ENCODE assay signal across 8 cellular contexts in the genomic region with DNA sequence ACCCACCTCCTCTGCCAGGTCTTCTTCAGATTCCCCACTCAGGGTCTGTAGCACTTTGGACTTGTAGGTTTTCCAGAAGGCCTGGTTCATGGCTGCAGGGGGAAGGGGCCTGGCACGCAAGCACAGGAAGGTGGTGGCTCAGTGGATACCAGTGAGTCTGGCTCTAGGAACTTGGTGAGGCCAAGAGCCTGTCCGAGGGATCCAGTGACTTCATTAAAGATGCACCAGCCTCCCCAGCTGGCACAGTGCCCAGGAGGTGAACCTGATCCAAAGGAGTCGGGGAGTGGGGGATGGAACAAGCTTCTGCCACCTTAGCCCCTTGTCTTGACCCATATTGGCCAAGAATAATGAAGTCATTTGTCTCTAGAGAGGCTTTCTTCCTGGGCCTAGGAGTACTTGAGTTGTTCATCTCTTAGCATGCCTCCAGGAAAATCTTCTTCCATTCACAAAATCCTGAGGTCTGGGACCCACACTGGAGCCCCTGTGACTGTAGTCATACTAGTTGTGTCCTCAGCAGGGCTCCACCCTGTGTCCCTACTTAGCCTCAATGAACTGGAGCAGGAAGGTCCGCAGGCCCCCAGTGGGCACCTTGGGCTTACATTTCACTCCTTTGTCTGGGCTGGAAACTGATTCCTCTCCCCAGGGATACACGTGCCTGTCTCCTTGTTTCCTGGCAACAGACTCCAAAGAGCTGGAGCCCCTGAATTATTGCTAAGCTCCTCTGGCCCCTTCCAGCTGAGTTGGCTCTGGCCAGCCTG. TPM values are rescaled to one million over a fixed set of nuclear protein-coding genes. Genes with fewer than 3 reads are reported as not detected.
A peak's percentile ranks its signal among the peaks of the same experiment; 100 is the strongest.
DNase-seq lines count a peak whose midpoint lies in the region; ATAC-seq and TF ChIP-seq lines count a peak whose summit lies in the region.

A gene (minus strand): TSS at position 554 of the 758 bp plus-strand sequence. CDS start 464 bp downstream, at position 90.

- H3K9me2 ChIP-seq in neural cell (ENCODE audit: insufficient read depth, low read length): no peaks in the 10 kb centered on the region

- no peaks in the 10 kb centered on the region for H3F3A ChIP-seq in neural cell (ENCODE audit: insufficient read depth, low read length, poor library complexity, severe bottlenecking)

- no peaks in the 10 kb centered on the region for H3K27me3 ChIP-seq in HAP-1 (ENCODE audit: low read depth)
- no peaks in the 10 kb centered on the region for H3K27me3 ChIP-seq in effector memory CD4-positive, alpha-beta T cell (replicated peaks; ENCODE audit: control insufficient read depth, insufficient read depth, low read length, poor library complexity, severe bottlenecking)
- H3K27me3 ChIP-seq in neural cell (ENCODE audit: insufficient read depth, low read depth, low read length): peaks cover 4% of the 10 kb centered on the region

- H3K9me3 ChIP-seq in HAP-1 (no peaks in the 10 kb centered on the region), neural cell (ENCODE audit: low read length) (no peaks in the 10 kb centered on the region)
- H3K9me3 ChIP-seq in effector memory CD4-positive, alpha-beta T cell (ENCODE audit: control insufficient read depth, low read length): no peaks in the 10 kb centered on the region

- no peak for TF ChIP-seq RAD21 in neural cell (conservative IDR thresholded peaks at IDR 0.05)

- H4K20me1 ChIP-seq in neural cell (ENCODE audit: insufficient read depth): no peaks in the 10 kb centered on the region

- no peak for TF ChIP-seq EP300 in neural cell (conservative IDR thresholded peaks at IDR 0.05; ENCODE audit: poor library complexity, severe bottlenecking)

- DNase-seq in HAP-1 (ENCODE audit: low spot score in 2 of 2) (peak; percentile 29 to 61), NCI-H524 (lab: John Stamatoyannopoulos, UW) (peak; percentile 55 to 80), NCI-H2029 (lab: John Stamatoyannopoulos, UW) (no peak), inferior parietal cortex (ENCODE audit: extremely low spot score) (no peak)
- no peak for DNase-seq in effector memory CD4-positive, alpha-beta T cell

- H3K36me3 ChIP-seq in HAP-1 (replicated peaks): peaks cover 16% of the 10 kb centered on the region
- H3K36me3 ChIP-seq in effector memory CD4-positive, alpha-beta T cell (ENCODE audit: control insufficient read depth, insufficient read depth, low read length): no peaks in the 10 kb centered on the region
- no peaks in the 10 kb centered on the region for H3K36me3 ChIP-seq in neural cell (ENCODE audit: insufficient read depth, low read length)

- H3K4me3 ChIP-seq in HAP-1 (peak within 1 kb of the TSS; percentile 98), neural cell (ENCODE audit: low read length) (peak within 1 kb of the TSS; percentile 94)
- peak within 1 kb of the TSS; percentile 92 for H3K4me3 ChIP-seq in effector memory CD4-positive, alpha-beta T cell (ENCODE audit: insufficient read depth, low read depth, low read length, poor library complexity, severe bottlenecking)

- H3K27ac ChIP-seq in effector memory CD4-positive, alpha-beta T cell (ENCODE audit: insufficient read depth, low read length, poor library complexity, severe bottlenecking): peak within 1 kb of the TSS; percentile 74
- H3K27ac ChIP-seq in neural cell (ENCODE audit: low read length): peak within 1 kb of the TSS; percentile 35

- peak within 1 kb of the TSS; percentile 82 for H3K4me2 ChIP-seq in neural cell (ENCODE audit: low read length)

- ATAC-seq in HG02981 (IDR thresholded peaks at IDR 0.05; ENCODE audit: unreplicated experiment) (no peak), GM18520 (IDR thresholded peaks at IDR 0.05; ENCODE audit: unreplicated experiment) (no peak)

- no peaks in the 10 kb centered on the region for H3K79me2 ChIP-seq in neural cell (replicated peaks; ENCODE audit: insufficient read depth, low read length)

- TF ChIP-seq CTCF in neural cell (IDR thresholded peaks at IDR 0.05; ENCODE audit: poor library complexity, severe bottlenecking): no peak

- in situ Hi-C loops in HAP-1 (cut with MboI; ENCODE audit: low sequenced_read_pairs): no loop called here

- H3K4me1 ChIP-seq in HAP-1: peaks cover 26% of the 10 kb centered on the region
- peaks cover 13% of the 10 kb centered on the region for H3K4me1 ChIP-seq in effector memory CD4-positive, alpha-beta T cell (ENCODE audit: control insufficient read depth, insufficient read depth, low read length, poor library complexity, severe bottlenecking)

- H2AFZ ChIP-seq in neural cell (ENCODE audit: low read depth, low read length): peak within 1 kb of the TSS; percentile 95

- H3K9ac ChIP-seq in neural cell (ENCODE audit: low read length): peak within 1 kb of the TSS; percentile 85

TF ChIP-seq in neural cell, 6 proteins besides CTCF, POLR2A, EP300 and RAD21:
- TF ChIP-seq POLR2AphosphoS5 (IDR thresholded peaks at IDR 0.05): no peak
- TF ChIP-seq, protein P1, sequence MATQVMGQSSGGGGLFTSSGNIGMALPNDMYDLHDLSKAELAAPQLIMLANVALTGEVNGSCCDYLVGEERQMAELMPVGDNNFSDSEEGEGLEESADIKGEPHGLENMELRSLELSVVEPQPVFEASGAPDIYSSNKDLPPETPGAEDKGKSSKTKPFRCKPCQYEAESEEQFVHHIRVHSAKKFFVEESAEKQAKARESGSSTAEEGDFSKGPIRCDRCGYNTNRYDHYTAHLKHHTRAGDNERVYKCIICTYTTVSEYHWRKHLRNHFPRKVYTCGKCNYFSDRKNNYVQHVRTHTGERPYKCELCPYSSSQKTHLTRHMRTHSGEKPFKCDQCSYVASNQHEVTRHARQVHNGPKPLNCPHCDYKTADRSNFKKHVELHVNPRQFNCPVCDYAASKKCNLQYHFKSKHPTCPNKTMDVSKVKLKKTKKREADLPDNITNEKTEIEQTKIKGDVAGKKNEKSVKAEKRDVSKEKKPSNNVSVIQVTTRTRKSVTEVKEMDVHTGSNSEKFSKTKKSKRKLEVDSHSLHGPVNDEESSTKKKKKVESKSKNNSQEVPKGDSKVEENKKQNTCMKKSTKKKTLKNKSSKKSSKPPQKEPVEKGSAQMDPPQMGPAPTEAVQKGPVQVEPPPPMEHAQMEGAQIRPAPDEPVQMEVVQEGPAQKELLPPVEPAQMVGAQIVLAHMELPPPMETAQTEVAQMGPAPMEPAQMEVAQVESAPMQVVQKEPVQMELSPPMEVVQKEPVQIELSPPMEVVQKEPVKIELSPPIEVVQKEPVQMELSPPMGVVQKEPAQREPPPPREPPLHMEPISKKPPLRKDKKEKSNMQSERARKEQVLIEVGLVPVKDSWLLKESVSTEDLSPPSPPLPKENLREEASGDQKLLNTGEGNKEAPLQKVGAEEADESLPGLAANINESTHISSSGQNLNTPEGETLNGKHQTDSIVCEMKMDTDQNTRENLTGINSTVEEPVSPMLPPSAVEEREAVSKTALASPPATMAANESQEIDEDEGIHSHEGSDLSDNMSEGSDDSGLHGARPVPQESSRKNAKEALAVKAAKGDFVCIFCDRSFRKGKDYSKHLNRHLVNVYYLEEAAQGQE (IDR thresholded peaks at IDR 0.05; ENCODE audit: borderline replicate concordance): no peak
- TF ChIP-seq SMC3 (conservative IDR thresholded peaks at IDR 0.05; ENCODE audit: poor library complexity): no peak
- no peak for TF ChIP-seq TAF1 (IDR thresholded peaks at IDR 0.05; ENCODE audit: low read depth)
- no peak for TF ChIP-seq MXI1 (conservative IDR thresholded peaks at IDR 0.05; ENCODE audit: poor library complexity, severe bottlenecking)
- no peak for TF ChIP-seq EZH2 (IDR thresholded peaks at IDR 0.05; ENCODE audit: borderline replicate concordance, insufficient read depth, low read length, poor library complexity, severe bottlenecking)

RNA-seq across cellular contexts. Expression of the gene that starts here (rescaled TPM):
- polyA plus RNA-seq in neural cell: not detected in 2 replicates
- not detected in 2 replicates for polyA minus RNA-seq in neural cell

Comparison
In these comparisons a context has a peak if more than half of its experiments do, and no peak if none do; other contexts are left out.
1. DNase-seq: peak in HAP-1 (2 of 2) and NCI-H524 (2 of 2); none in effector memory CD4-positive, alpha-beta T cell (0 of 3), NCI-H2029 (single experiment) and inferior parietal cortex (single experiment).
2. Peak in every context shown above with its lines, with median percentiles within 50 percentile points of each other: H3K4me3 ChIP-seq.